Comparison of ENCODE assay signal across 7 cellular contexts in the genomic region with DNA sequence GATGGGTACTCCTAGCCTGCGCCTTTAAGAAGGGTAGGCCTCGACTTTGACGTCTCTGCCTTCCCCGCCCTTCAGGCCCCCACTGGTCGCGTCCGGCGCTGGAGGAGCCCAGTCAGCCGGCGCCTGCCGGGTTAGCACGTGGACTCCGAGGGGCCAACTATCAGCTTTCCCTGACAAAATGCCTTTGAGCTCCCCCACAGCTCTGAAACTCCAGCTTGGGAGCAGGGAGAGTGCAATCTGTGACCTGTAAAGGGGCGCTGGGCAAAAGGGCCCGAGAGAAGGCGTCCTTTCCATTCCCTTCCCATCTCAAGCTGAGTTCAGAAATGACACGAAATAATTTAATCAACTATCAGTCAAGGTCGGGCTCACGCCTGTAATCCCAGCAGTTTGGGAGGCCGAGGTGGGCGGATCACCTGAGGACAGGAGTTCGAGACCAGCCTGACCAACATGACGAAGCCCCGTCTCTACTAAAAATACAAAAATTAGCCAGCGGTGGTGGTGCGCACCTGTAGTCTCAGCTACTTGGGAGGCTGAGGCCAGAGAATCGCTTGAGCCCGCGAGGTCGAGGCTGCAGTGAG. TPM values are rescaled to one million over a fixed set of nuclear protein-coding genes. Genes with fewer than 3 reads are reported as not detected.
DNase-seq lines count a peak whose midpoint lies in the region; ATAC-seq, FAIRE-seq and TF ChIP-seq lines count a peak whose summit lies in the region.

No MANE protein-coding gene starts in this region.

- H3K4me3 Mint-ChIP-seq in WTC11: peak overlapping the region; percentile 56

- H3K27me3 Mint-ChIP-seq in WTC11 (ENCODE audit: low read depth): peaks cover 8% of the 10 kb centered on the region

- H3K4me1 Mint-ChIP-seq in WTC11: peaks cover 16% of the 10 kb centered on the region

- no peaks in the 10 kb centered on the region for H3K9me1 ChIP-seq in keratinocyte (ENCODE audit: control insufficient read depth, extremely low read depth, insufficient read depth, low read length)

- peak; percentile 98 for DNase-seq in NCI-H226
- peak; percentile 97 for DNase-seq in WTC11 (ENCODE audit: low spot score)
- DNase-seq in mammary epithelial cell: peak; percentile 93
- no peak for DNase-seq in keratinocyte (ENCODE audit: low read depth, low spot score)
- DNase-seq in stimulated activated CD4-positive, alpha-beta T cell treated with anti-CD3 and anti-CD28 coated beads, Interleukin-15, amount 100 ng/mL, for 1 hour (ENCODE audit: low read depth in 1 of 2, low spot score in 1 of 2): peak; percentile 82 to 88

- H3K9me3 ChIP-seq in mammary epithelial cell (replicated peaks; ENCODE audit: insufficient read depth, low read length) (no peaks in the 10 kb centered on the region), keratinocyte (ENCODE audit: control insufficient read depth, low read depth, low read length) (no peaks in the 10 kb centered on the region)

- H3K9ac ChIP-seq in mammary epithelial cell (ENCODE audit: insufficient read depth, low read length) (no peak overlapping the region), keratinocyte (ENCODE audit: control insufficient read depth, extremely low read depth, insufficient read depth, low read length) (peak overlapping the region; percentile 37)

- POLR2A ChIA-PET in WTC11 (lab: Charles Lee): interaction anchor here (0.6 to 1.1 kb wide), 8 partner anchors 11 to 128 kb away, joined by 3 to 13 read pairs (median 4); a partner anchor contains a TSS

- H3K4me1 ChIP-seq in mammary epithelial cell (ENCODE audit: insufficient read depth, low read length): peaks cover 8% of the 10 kb centered on the region
- H3K4me1 ChIP-seq in keratinocyte (ENCODE audit: control insufficient read depth, extremely low read depth, insufficient read depth, low read length): peaks cover 4% of the 10 kb centered on the region

- BruUV-seq in mammary epithelial cell (replicated peaks; lab: Mats Ljungman, UMichigan): no TSS peak

- H3K36me3 ChIP-seq in mammary epithelial cell (ENCODE audit: insufficient read depth, low read length) (peaks cover 4% of the 10 kb centered on the region), keratinocyte (ENCODE audit: control insufficient read depth in 2 of 2, extremely low read depth in 1 of 2, insufficient read depth in 2 of 2, low read length in 2 of 2) (peaks cover 6% of the 10 kb centered on the region in 2 experiments)

- TF ChIP-seq CTCF in WTC11 (IDR thresholded peaks at IDR 0.05): no peak
- no peak for TF ChIP-seq CTCF in mammary epithelial cell (conservative IDR thresholded peaks at IDR 0.05 in 1 of 2, IDR thresholded peaks at IDR 0.05 in 1 of 2; ENCODE audit: extremely low read depth in 1 of 2, insufficient read depth in 1 of 2, low read depth in 1 of 2, low read length in 2 of 2)
- TF ChIP-seq CTCF in keratinocyte (optimal IDR thresholded peaks at IDR 0.05 in 1 of 3, IDR thresholded peaks at IDR 0.05 in 1 of 3, conservative IDR thresholded peaks at IDR 0.05 in 1 of 3; ENCODE audit: extremely low read depth in 1 of 3, insufficient read depth in 2 of 3, low read length in 3 of 3): no peak

- in situ Hi-C loops in mammary epithelial cell (cut with MboI; ENCODE audit: low sequenced_read_pairs in 2 of 2): no loop called here

- intact Hi-C loops in mammary epithelial cell (cut with micrococcal nuclease): no loop called here

- CTCF ChIA-PET in WTC11 (lab: Charles Lee) (interaction anchor here (0.6 to 1.3 kb wide), 19 partner anchors 9 to 203 kb away, joined by 3 to 19 read pairs (median 5); a partner anchor contains a TSS), mammary epithelial cell (lab: Charles Lee; ENCODE audit: low non-redundant PET) (interaction anchor here (0.6 to 0.7 kb wide), 3 partner anchors 18 to 108 kb away, joined by 3 to 8 read pairs (median 3); a partner anchor contains a TSS)

- H3K27ac ChIP-seq in mammary epithelial cell (ENCODE audit: insufficient read depth, low read depth, low read length): no peak overlapping the region
- H3K27ac ChIP-seq in keratinocyte (ENCODE audit: control insufficient read depth, insufficient read depth, low read length): peak overlapping the region; percentile 31

- TF ChIP-seq POLR2A in GM18505 (IDR thresholded peaks at IDR 0.05; ENCODE audit: borderline replicate concordance, extremely low read depth, insufficient read depth, insufficient read length): peak; percentile 57

- dilution Hi-C loops in mammary epithelial cell (cut with HindIII; ENCODE audit: low sequenced_read_pairs) (no loop called here), keratinocyte (cut with MboI; ENCODE audit: extremely low pct_ligation_motif_present, low sequenced_read_pairs) (no loop called here)

- H3K4me2 ChIP-seq in mammary epithelial cell (ENCODE audit: insufficient read depth, low read depth, low read length) (no peak overlapping the region), keratinocyte (ENCODE audit: control insufficient read depth, extremely low read depth, insufficient read depth, low read depth, low read length) (peak overlapping the region; percentile 41)

- H3K27me3 ChIP-seq in mammary epithelial cell (ENCODE audit: insufficient read depth, low read length): no peaks in the 10 kb centered on the region
- H3K27me3 ChIP-seq in keratinocyte (ENCODE audit: control insufficient read depth, extremely low read depth, insufficient read depth, low read length): no peaks in the 10 kb centered on the region

- peak overlapping the region; percentile 91 for H3K27ac Mint-ChIP-seq in WTC11

- peaks cover 23% of the 10 kb centered on the region for H3K79me2 ChIP-seq in mammary epithelial cell (ENCODE audit: insufficient read depth, low read length)
- peaks cover 17% of the 10 kb centered on the region for H3K79me2 ChIP-seq in keratinocyte (ENCODE audit: control insufficient read depth, insufficient read depth, low read length)

- ATAC-seq in GM18505 (IDR thresholded peaks at IDR 0.05; ENCODE audit: unreplicated experiment): peak; percentile 36
- ATAC-seq in HG03139 (IDR thresholded peaks at IDR 0.05; ENCODE audit: unreplicated experiment): peak; percentile 37
- peak; percentile 65 for ATAC-seq in WTC11

- no peaks in the 10 kb centered on the region for H3K9me3 Mint-ChIP-seq in WTC11

- H2AFZ ChIP-seq in mammary epithelial cell (ENCODE audit: low read depth, low read length) (no peak overlapping the region), keratinocyte (ENCODE audit: control insufficient read depth, low read length) (peak overlapping the region; percentile 23)

- H4K20me1 ChIP-seq in mammary epithelial cell (ENCODE audit: insufficient read depth, low read length) (no peaks in the 10 kb centered on the region), keratinocyte (ENCODE audit: control insufficient read depth, extremely low read depth, insufficient read depth, low read length) (no peaks in the 10 kb centered on the region)

- no peak for FAIRE-seq in keratinocyte (lab: Jason Lieb, UNC)

- H3K4me3 ChIP-seq in mammary epithelial cell (replicated peaks in 1 of 3; ENCODE audit: insufficient read depth in 1 of 3, low read depth in 2 of 3, low read length in 3 of 3) (peak overlapping the region in 1 of 3 experiments; percentile 5), keratinocyte (ENCODE audit: control insufficient read depth in 2 of 3, extremely low read depth in 1 of 3, insufficient read depth in 2 of 3, low read depth in 1 of 3, low read length in 3 of 3) (peak overlapping the region in 1 of 3 experiments; percentile 27)

- peaks cover 3% of the 10 kb centered on the region; the same call in 1 of the 2 replicates for H3K36me3 Mint-ChIP-seq in WTC11

- WGBS in mammary epithelial cell (ENCODE audit: low coverage, missing lambda C conversion rate): 36% methylated on average over 24 of the region's 30 CpGs

RNA-seq across cellular contexts. Expression of a gene that starts 2.3 kb away (rescaled TPM):
- 254 to 271 TPM (median 268 TPM) in 3 replicates for total RNA-seq in WTC11 (2021)
- total RNA-seq in mammary epithelial cell: 100 to 1,000 TPM; 116 to 169 TPM
- 176 TPM for polyA plus RNA-seq in mammary epithelial cell
- polyA minus RNA-seq in mammary epithelial cell: 171 TPM
- polyA plus RNA-seq in keratinocyte: 108 to 170 TPM (median 149 TPM) in 3 replicates
- 47.7 TPM for polyA plus RNA-seq in keratinocyte (2011; ENCODE audit: low read depth)
- polyA plus RNA-seq in keratinocyte (2011; cell fraction: cytosol; rRNA removed): 86.8 and 178 TPM in 2 replicates
- 160 and 203 TPM in 2 replicates for polyA plus RNA-seq in keratinocyte (2011; cell fraction: nucleus; rRNA removed)
- polyA plus RNA-seq in keratinocyte (2012; ENCODE audit: low replicate concordance): 183 and 186 TPM in 2 replicates
- 72.4 to 219 TPM (median 104 TPM) in 3 replicates for polyA minus RNA-seq in keratinocyte
- polyA minus RNA-seq in keratinocyte (2011; cell fraction: cytosol; rRNA and poly(A)+ RNA removed): 169 TPM
- polyA minus RNA-seq in keratinocyte (2011; cell fraction: nucleus; rRNA and poly(A)+ RNA removed): 47.5 and 57.8 TPM in 2 replicates

RNA-seq across cellular contexts. Expression of a gene that starts 18.1 kb away (rescaled TPM):
- total RNA-seq in WTC11 (2021): 177 to 185 TPM (median 185 TPM) in 3 replicates
- total RNA-seq in mammary epithelial cell: 100 to 1,000 TPM; 288 to 394 TPM
- 369 TPM for polyA plus RNA-seq in mammary epithelial cell
- polyA minus RNA-seq in mammary epithelial cell: 293 TPM
- polyA plus RNA-seq in keratinocyte: 179 to 316 TPM (median 274 TPM) in 3 replicates
- polyA plus RNA-seq in keratinocyte (2011; ENCODE audit: low read depth): 101 TPM
- 328 and 700 TPM in 2 replicates for polyA plus RNA-seq in keratinocyte (2011; cell fraction: cytosol; rRNA removed)
- polyA plus RNA-seq in keratinocyte (2011; cell fraction: nucleus; rRNA removed): 1,175 and 2,003 TPM in 2 replicates
- polyA plus RNA-seq in keratinocyte (2012; ENCODE audit: low replicate concordance): 414 and 541 TPM in 2 replicates
- polyA minus RNA-seq in keratinocyte: 269 to 862 TPM (median 302 TPM) in 3 replicates
- polyA minus RNA-seq in keratinocyte (2011; cell fraction: cytosol; rRNA and poly(A)+ RNA removed): 973 TPM
- 1,084 and 1,350 TPM in 2 replicates for polyA minus RNA-seq in keratinocyte (2011; cell fraction: nucleus; rRNA and poly(A)+ RNA removed)

RNA-seq across cellular contexts. Expression of a gene that starts 18.6 kb away (rescaled TPM):
- total RNA-seq in WTC11 (2021) (5.1 to 6.5 TPM (median 5.2 TPM) in 3 replicates), mammary epithelial cell (1 to 10 TPM; 1.3 TPM)
- polyA plus RNA-seq in mammary epithelial cell (1.2 TPM), keratinocyte (1.1 to 3.7 TPM (median 1.6 TPM) in 3 replicates)
- polyA minus RNA-seq in mammary epithelial cell (not detected), keratinocyte (1.6 to 3.3 TPM (median 2.2 TPM) in 3 replicates)
- polyA plus RNA-seq in keratinocyte (2011; ENCODE audit: low read depth): 6.9 TPM
- polyA plus RNA-seq in keratinocyte (2011; cell fraction: cytosol; rRNA removed): 2.1 and 4.2 TPM in 2 replicates
- 7.4 and 9.3 TPM in 2 replicates for polyA plus RNA-seq in keratinocyte (2011; cell fraction: nucleus; rRNA removed)
- polyA plus RNA-seq in keratinocyte (2012; ENCODE audit: low replicate concordance): 1.1 and 13.2 TPM in 2 replicates
- polyA minus RNA-seq in keratinocyte (2011; cell fraction: cytosol; rRNA and poly(A)+ RNA removed): 3.3 TPM
- 2.4 and 2.7 TPM in 2 replicates for polyA minus RNA-seq in keratinocyte (2011; cell fraction: nucleus; rRNA and poly(A)+ RNA removed)

RNA-seq across cellular contexts. Expression of a gene that starts 36.7 kb away (rescaled TPM):
- total RNA-seq in WTC11 (2021): 28.2 to 29.9 TPM (median 28.5 TPM) in 3 replicates
- total RNA-seq in mammary epithelial cell: 1 to 10 TPM; 2.0 to 4.0 TPM
- polyA plus RNA-seq in mammary epithelial cell: 0.59 TPM
- 0.62 TPM for polyA minus RNA-seq in mammary epithelial cell
- polyA plus RNA-seq in keratinocyte: 0.35 to 0.95 TPM (median 0.37 TPM) in 3 replicates
- not detected for polyA plus RNA-seq in keratinocyte (2011; ENCODE audit: low read depth)
- 0.28 and 0.84 TPM in 2 replicates for polyA plus RNA-seq in keratinocyte (2011; cell fraction: cytosol; rRNA removed)
- 0.94 and 1.6 TPM in 2 replicates for polyA plus RNA-seq in keratinocyte (2011; cell fraction: nucleus; rRNA removed)
- polyA plus RNA-seq in keratinocyte (2012; ENCODE audit: low replicate concordance): 0.72 and 1.0 TPM in 2 replicates
- 0.38 to 1.7 TPM (median 0.53 TPM) in 3 replicates for polyA minus RNA-seq in keratinocyte
- polyA minus RNA-seq in keratinocyte (2011; cell fraction: cytosol; rRNA and poly(A)+ RNA removed): 0.58 TPM
- 2.1 and 2.6 TPM in 2 replicates for polyA minus RNA-seq in keratinocyte (2011; cell fraction: nucleus; rRNA and poly(A)+ RNA removed)

RNA-seq across cellular contexts. Expression of a gene that starts 59.0 kb away (rescaled TPM):
- 0.05 to 0.14 TPM in 2 of 3 replicates, not detected in the other for total RNA-seq in WTC11 (2021)
- not detected for total RNA-seq in mammary epithelial cell
- polyA plus RNA-seq in mammary epithelial cell: not detected
- not detected for polyA minus RNA-seq in mammary epithelial cell
- 0.06 TPM in 1 of 3 replicates, not detected in the others for polyA plus RNA-seq in keratinocyte
- polyA plus RNA-seq in keratinocyte (2011; ENCODE audit: low read depth): not detected
- not detected in 2 replicates for polyA plus RNA-seq in keratinocyte (2011; cell fraction: cytosol; rRNA removed)
- polyA plus RNA-seq in keratinocyte (2011; cell fraction: nucleus; rRNA removed): not detected in 2 replicates
- polyA plus RNA-seq in keratinocyte (2012; ENCODE audit: low replicate concordance): not detected in 2 replicates
- polyA minus RNA-seq in keratinocyte: not detected in 3 replicates
- polyA minus RNA-seq in keratinocyte (2011; cell fraction: cytosol; rRNA and poly(A)+ RNA removed): not detected
- polyA minus RNA-seq in keratinocyte (2011; cell fraction: nucleus; rRNA and poly(A)+ RNA removed): not detected in 2 replicates
